ENCODE assay signal across 12 cellular contexts in genomic region chr9:103037508-103038477, GRCh38. TPM values are rescaled to one million over a fixed set of nuclear protein-coding genes. Genes with fewer than 3 reads are reported as not detected.
DNase-seq lines count a peak whose midpoint lies in the region; ATAC-seq and TF ChIP-seq lines count a peak whose summit lies in the region.
"Had no signal": no experiment of that assay in that cellular context is flagged by ENCODE, and none has a peak within 500 bp of the region (broad histone marks: within the 10 kb centered on the region; RNA-seq: fewer than 3 reads in every experiment).

No MANE protein-coding gene starts in this region.

- peak overlapping the region; percentile 35 for H2BK5ac ChIP-seq in neuronal stem cell (ENCODE audit: low read length)

- H3K4me1 ChIP-seq in neuronal stem cell (ENCODE audit: control insufficient read depth in 2 of 2, insufficient read depth in 1 of 2, low read depth in 1 of 2, low read length in 2 of 2), result peaks cover 0 to 7% of the 10 kb centered on the region in 2 donors
- H3K4me1 ChIP-seq in sigmoid colon, result no peaks in the 10 kb centered on the region
- H3K4me1 ChIP-seq in right lobe of liver, result no peaks in the 10 kb centered on the region

- H3K4ac ChIP-seq in neuronal stem cell (ENCODE audit: low read length), result no peak overlapping the region

- no peak overlapping the region for H3K9ac ChIP-seq in neuronal stem cell (ENCODE audit: low read depth, low read length, poor library complexity)

- H4K8ac ChIP-seq in neuronal stem cell (ENCODE audit: low read depth, low read length), result peak overlapping the region; percentile 76

- H3K79me1 ChIP-seq in neuronal stem cell (ENCODE audit: low read depth, low read length), result no peaks in the 10 kb centered on the region

- intact Hi-C loops in dorsolateral prefrontal cortex (cut with DNase I) (no loop called here), sigmoid colon (cut with DNase I) (no loop called here), right lobe of liver (cut with DNase I) (no loop called here)

- H3K27ac ChIP-seq in dorsolateral prefrontal cortex, result peak overlapping the region in 17 of 59 donors; percentile 7 to 81 (median 47)
- H3K27ac ChIP-seq in neuronal stem cell (replicated peaks; ENCODE audit: low read length), result no peak overlapping the region
- no peak overlapping the region for H3K27ac ChIP-seq in sigmoid colon
- no peak overlapping the region for H3K27ac ChIP-seq in right lobe of liver

- WGBS in neuronal stem cell (ENCODE audit: extremely low coverage in 2 of 2, insufficient read length in 2 of 2, insufficient replicate concordance in 1 of 2), 2 donors, result no CpG with 5 or more reads among the region's 4 CpGs
- WGBS in sigmoid colon, 2 donors, result 88 to 89% methylated on average over 4 of the region's 4 CpGs
- 80% methylated on average over 1 of the region's 4 CpGs for WGBS in right lobe of liver (ENCODE audit: insufficient coverage, low coverage, low lambda C conversion rate, missing lambda C conversion rate)

- H3K36me3 ChIP-seq in neuronal stem cell (replicated peaks in 1 of 2; ENCODE audit: control insufficient read depth in 2 of 2, insufficient read depth in 2 of 2, low read length in 2 of 2) (no peaks in the 10 kb centered on the region), sigmoid colon (no peaks in the 10 kb centered on the region), right lobe of liver (no peaks in the 10 kb centered on the region)

- ATAC-seq in right lobe of liver, result no peak
- no peak for ATAC-seq in HG03442 (IDR thresholded peaks at IDR 0.05; ENCODE audit: unreplicated experiment)

- no peak overlapping the region for H3K14ac ChIP-seq in neuronal stem cell (ENCODE audit: low read length)

- no peak overlapping the region for H3K23ac ChIP-seq in neuronal stem cell (ENCODE audit: low read depth, low read length, poor library complexity)

- TF ChIP-seq POLR2A in sigmoid colon (IDR thresholded peaks at IDR 0.05) (no peak), right lobe of liver (IDR thresholded peaks at IDR 0.05) (no peak)

- no peak overlapping the region for H4K91ac ChIP-seq in neuronal stem cell (ENCODE audit: low read depth, low read length, poor library complexity)

- no peak overlapping the region for H2BK12ac ChIP-seq in neuronal stem cell (ENCODE audit: low read length)

- H2AFZ ChIP-seq in neuronal stem cell (ENCODE audit: low read length), result no peak overlapping the region

- no peak overlapping the region for H2BK120ac ChIP-seq in neuronal stem cell (ENCODE audit: low read depth, low read length)

- peak overlapping the region; percentile 90 for H3K18ac ChIP-seq in neuronal stem cell (ENCODE audit: low read length)

- TF ChIP-seq EP300 in sigmoid colon (IDR thresholded peaks at IDR 0.05), result no peak

- no peaks in the 10 kb centered on the region for H3K27me3 ChIP-seq in dorsolateral prefrontal cortex
- no peaks in the 10 kb centered on the region for H3K27me3 ChIP-seq in neuronal stem cell (ENCODE audit: control insufficient read depth in 3 of 3, insufficient read depth in 3 of 3, low read depth in 1 of 3, low read length in 3 of 3)
- H3K27me3 ChIP-seq in sigmoid colon, result no peaks in the 10 kb centered on the region
- no peaks in the 10 kb centered on the region for H3K27me3 ChIP-seq in right lobe of liver

- peak; percentile 97 for DNase-seq in G401 (ENCODE audit: low spot score)
- peak; percentile 32 for DNase-seq in RKO (ENCODE audit: low spot score)
- peak; percentile 18 to 89 (median 66) for DNase-seq in dorsolateral prefrontal cortex
- no peak for DNase-seq in neuronal stem cell (ENCODE audit: low spot score)
- no peak for DNase-seq in sigmoid colon
- no peak for DNase-seq in activated CD4-positive, alpha-beta T cell treated with anti-CD3 and anti-CD28 coated beads, Interleukin-2, amount 50 U/mL, for 4 hours
- DNase-seq in right lobe of liver, result no peak
- DNase-seq: activated T-cell treated with anti-CD3 and anti-CD28 coated beads, Interleukin-2, amount 50 U/mL, for 1 hour; NCI-H1930 had no signal

- H3K9me3 ChIP-seq in neuronal stem cell (replicated peaks in 1 of 2; ENCODE audit: control insufficient read depth in 2 of 2, insufficient read depth in 1 of 2, low read depth in 1 of 2, low read length in 2 of 2) (no peaks in the 10 kb centered on the region), sigmoid colon (no peaks in the 10 kb centered on the region), right lobe of liver (no peaks in the 10 kb centered on the region)

- no peak overlapping the region for H2BK15ac ChIP-seq in neuronal stem cell (ENCODE audit: low read length)

- H3K4me3 ChIP-seq in dorsolateral prefrontal cortex (no peak overlapping the region), neuronal stem cell (ENCODE audit: low read length in 2 of 2) (no peak overlapping the region), sigmoid colon (no peak overlapping the region), right lobe of liver (no peak overlapping the region)
- H3K4me3 ChIP-seq: lung had no signal

- H3K4me2 ChIP-seq in neuronal stem cell (ENCODE audit: insufficient read depth, low read length, poor library complexity, severe bottlenecking), result no peak overlapping the region

- TF ChIP-seq CTCF in dorsolateral prefrontal cortex (IDR thresholded peaks at IDR 0.05 in 54 of 56, conservative IDR thresholded peaks at IDR 0.05 in 2 of 56; ENCODE audit: low read depth in 1 of 56, partially characterized antibody in 56 of 56) (no peak), sigmoid colon (IDR thresholded peaks at IDR 0.05) (no peak), right lobe of liver (IDR thresholded peaks at IDR 0.05) (no peak)

- in situ Hi-C loops in G401 (cut with HindIII; ENCODE audit: low sequenced_read_pairs), result no loop called here

- peak overlapping the region; percentile 52 for H2AK5ac ChIP-seq in neuronal stem cell (ENCODE audit: low read depth, low read length)

RNA-seq across cellular contexts. Expression of gene CYLC2, which starts 42.7 kb away (rescaled TPM):
- total RNA-seq in G401 (2014; rRNA removed; shearing (Covaris generic)), result not detected in 2 replicates
- not detected for total RNA-seq in dorsolateral prefrontal cortex
- polyA plus RNA-seq in neuronal stem cell (2013, experiment 1 of 2), result not detected
- not detected for polyA plus RNA-seq in neuronal stem cell (2013, experiment 2 of 2)
- not detected for total RNA-seq in sigmoid colon
- polyA plus RNA-seq in sigmoid colon, result not detected
- not detected for total RNA-seq in right lobe of liver
- total RNA-seq: lung, urinary bladder had no signal
- polyA plus RNA-seq: lung, urinary bladder had no signal

Comparison
In these comparisons a context has a peak if more than half of its experiments do, and no peak if none do; other contexts are left out.
1. DNase-seq: peak in G401 (single experiment), RKO (single experiment) and dorsolateral prefrontal cortex (10 of 10); none in neuronal stem cell (single experiment), sigmoid colon (single experiment), activated CD4-positive, alpha-beta T cell treated with anti-CD3 and anti-CD28 coated beads, Interleukin-2, amount 50 U/mL, for 4 hours (0 of 2) and right lobe of liver (0 of 3).